In genomic region chr22:30875481-30876215, GRCh38 we compare ENCODE assay signal across 17 cellular contexts.
DNase-seq lines count a peak whose midpoint lies in the region; ATAC-seq and TF ChIP-seq lines count a peak whose summit lies in the region.
"Had no signal": no experiment of that assay in that cellular context is flagged by ENCODE, and none has a peak within 500 bp of the region (broad histone marks: within the 10 kb centered on the region; RNA-seq: fewer than 3 reads in every experiment).

No MANE protein-coding gene starts in this region.

- H3K4me3 ChIP-seq in LNCaP clone FGC (ENCODE audit: low read depth, low read length) (no peak overlapping the region), left lung (no peak overlapping the region)
- no peak overlapping the region for H3K4me3 ChIP-seq in naive thymus-derived CD4-positive, alpha-beta T cell (ENCODE audit: low read length)
- H3K4me3 ChIP-seq: Peyer's patch had no signal

- no peaks in the 10 kb centered on the region for H3K4me1 ChIP-seq in left lung
- H3K4me1 ChIP-seq in naive thymus-derived CD4-positive, alpha-beta T cell (ENCODE audit: control insufficient read depth in 2 of 2, insufficient read depth in 2 of 2, low read length in 2 of 2): no peaks in the 10 kb centered on the region
- H3K4me1 ChIP-seq: Peyer's patch had no signal

- POLR2A ChIA-PET in naive thymus-derived CD4-positive, alpha-beta T cell (lab: Charles Lee): no interaction called here

- in situ Hi-C loops in GM13977 (cut with MboI; ENCODE audit: low pct_unique_long_range_greater_than_20kb, low sequenced_read_pairs, unreplicated experiment): loop anchor here (25.0 kb wide), 1 partner anchor 238 kb away; the partner anchor contains the start of gene SLC35E4

- no peaks in the 10 kb centered on the region for H3K9me3 ChIP-seq in left lung
- no peaks in the 10 kb centered on the region for H3K9me3 ChIP-seq in naive thymus-derived CD4-positive, alpha-beta T cell (ENCODE audit: control insufficient read depth in 2 of 3, low read length in 3 of 3)
- H3K9me3 ChIP-seq: Peyer's patch had no signal

- no peak overlapping the region for H3K27ac ChIP-seq in left lung
- H3K27ac ChIP-seq in naive thymus-derived CD4-positive, alpha-beta T cell (ENCODE audit: low read depth, low read length): no peak overlapping the region
- H3K27ac ChIP-seq: Peyer's patch, VCaP had no signal

- intact Hi-C loops in left lung (cut with DNase I): no loop called here
- intact Hi-C loops in naive thymus-derived CD4-positive, alpha-beta T cell (cut with micrococcal nuclease): no loop called here

- no peaks in the 10 kb centered on the region for H3K36me3 Mint-ChIP-seq in naive thymus-derived CD4-positive, alpha-beta T cell
- H3K36me3 Mint-ChIP-seq: T-cell had no signal

- TF ChIP-seq CTCF in LNCaP clone FGC (IDR thresholded peaks at IDR 0.05; ENCODE audit: control insufficient read depth, extremely low read depth, insufficient read depth): no peak
- TF ChIP-seq CTCF in left lung (IDR thresholded peaks at IDR 0.05): no peak
- no peak for TF ChIP-seq CTCF in GM13977 (IDR thresholded peaks at IDR 0.05; ENCODE audit: extremely low read depth, insufficient read depth, missing control alignments)

- DNase-seq in LNCaP clone FGC (ENCODE audit: low read depth) (peak; percentile 28), fibroblast of gingiva (ENCODE audit: low read depth) (peak; percentile 22), left lung (peak; percentile 19 to 43), stromal cell of bone marrow (ENCODE audit: low read depth) (peak; percentile 6), GM13977 (ENCODE audit: low spot score) (no peak), NCI-H526 treated with DMSO at 0.1 percent for 48 hours (lab: John Stamatoyannopoulos, UW) (no peak)
- no peak for DNase-seq in naive thymus-derived CD4-positive, alpha-beta T cell
- DNase-seq: CD4-positive, alpha-beta T cell; NCI-H2029; NCI-H524; stimulated activated CD4-positive, alpha-beta T cell treated with anti-CD3 and anti-CD28 coated beads, Interleukin-15, amount 100 ng/mL, for 24 hours; T-cell had no signal

- no peak overlapping the region for H3K4me3 Mint-ChIP-seq in naive thymus-derived CD4-positive, alpha-beta T cell
- H3K4me3 Mint-ChIP-seq: activated T-helper 17 cell treated with anti-CD3 and anti-CD28 coated beads, Interleukin-2, amount 50 U/mL, for 72 hours; CD4-positive, alpha-beta T cell; dendritic cell treated with granulocyte-macrophage colony-stimulating factor and Interleukin-4, amounts not matched to agents 40 ng/mL and 50 ng/mL, for 4 days; T-cell had no signal

- H3K9me3 Mint-ChIP-seq in naive thymus-derived CD4-positive, alpha-beta T cell: no peaks in the 10 kb centered on the region
- H3K9me3 Mint-ChIP-seq: activated T-helper 17 cell treated with anti-CD3 and anti-CD28 coated beads, Interleukin-2, amount 50 U/mL, for 72 hours; CD4-positive, alpha-beta T cell; dendritic cell treated with granulocyte-macrophage colony-stimulating factor and Interleukin-4, amounts not matched to agents 40 ng/mL and 50 ng/mL, for 4 days; T-cell had no signal

- CTCF ChIA-PET in naive thymus-derived CD4-positive, alpha-beta T cell (lab: Charles Lee): no interaction called here

- no peaks in the 10 kb centered on the region for H3K36me3 ChIP-seq in left lung
- no peaks in the 10 kb centered on the region for H3K36me3 ChIP-seq in naive thymus-derived CD4-positive, alpha-beta T cell (ENCODE audit: control insufficient read depth in 2 of 3, insufficient read depth in 3 of 3, low read length in 3 of 3)
- H3K36me3 ChIP-seq: Peyer's patch had no signal

- no peaks in the 10 kb centered on the region for H3K4me1 Mint-ChIP-seq in naive thymus-derived CD4-positive, alpha-beta T cell
- H3K4me1 Mint-ChIP-seq: activated T-helper 17 cell treated with anti-CD3 and anti-CD28 coated beads, Interleukin-2, amount 50 U/mL, for 72 hours; T-cell had no signal

- no peaks in the 10 kb centered on the region for H3K27me3 ChIP-seq in left lung
- no peaks in the 10 kb centered on the region for H3K27me3 ChIP-seq in naive thymus-derived CD4-positive, alpha-beta T cell (ENCODE audit: control insufficient read depth in 2 of 2, insufficient read depth in 2 of 2, low read length in 2 of 2)
- H3K27me3 ChIP-seq: Peyer's patch had no signal

- ATAC-seq in left lung (no peak), GM21423 (IDR thresholded peaks at IDR 0.05; ENCODE audit: unreplicated experiment) (no peak)
- no peak for ATAC-seq in naive thymus-derived CD4-positive, alpha-beta T cell
- ATAC-seq: activated T-helper 17 cell treated with anti-CD3 and anti-CD28 coated beads, Interleukin-2, amount 50 U/mL, for 72 hours; T-cell had no signal

- no peak overlapping the region for H3K27ac Mint-ChIP-seq in naive thymus-derived CD4-positive, alpha-beta T cell
- H3K27ac Mint-ChIP-seq: activated T-helper 17 cell treated with anti-CD3 and anti-CD28 coated beads, Interleukin-2, amount 50 U/mL, for 72 hours; CD4-positive, alpha-beta T cell; dendritic cell treated with granulocyte-macrophage colony-stimulating factor and Interleukin-4, amounts not matched to agents 40 ng/mL and 50 ng/mL, for 4 days; T-cell had no signal

- no peaks in the 10 kb centered on the region for H3K27me3 Mint-ChIP-seq in naive thymus-derived CD4-positive, alpha-beta T cell
- H3K27me3 Mint-ChIP-seq: activated T-helper 17 cell treated with anti-CD3 and anti-CD28 coated beads, Interleukin-2, amount 50 U/mL, for 72 hours; CD4-positive, alpha-beta T cell; dendritic cell treated with granulocyte-macrophage colony-stimulating factor and Interleukin-4, amounts not matched to agents 40 ng/mL and 50 ng/mL, for 4 days; T-cell had no signal

Comparison
In these comparisons a context has a peak if more than half of its experiments do, and no peak if none do; other contexts are left out.
1. DNase-seq: peak in LNCaP clone FGC (single experiment), fibroblast of gingiva (single experiment), left lung (2 of 2) and stromal cell of bone marrow (single experiment); none in GM13977 (single experiment), naive thymus-derived CD4-positive, alpha-beta T cell (0 of 9) and NCI-H526 treated with DMSO at 0.1 percent for 48 hours (single experiment).